In genomic region chr6:134594881-134595280, GRCh38 we compare ENCODE assay signal across 19 cellular contexts.
DNase-seq lines count a peak whose midpoint lies in the region; ATAC-seq and TF ChIP-seq lines count a peak whose summit lies in the region.
"Had no signal": no experiment of that assay in that cellular context is flagged by ENCODE, and none has a peak within 500 bp of the region (broad histone marks: within the 10 kb centered on the region; RNA-seq: fewer than 3 reads in every experiment).

No MANE protein-coding gene starts in this region.

- WGBS in mammary epithelial cell (ENCODE audit: low coverage, missing lambda C conversion rate): 100% methylated on average over 1 of the region's 1 CpG
- WGBS in IMR-90 (ENCODE audit: extremely low coverage in 2 of 2, insufficient read length in 1 of 2), 2 experiments: no CpG with 5 or more reads among the region's 1 CpG

- dilution Hi-C loops in mammary epithelial cell (cut with HindIII; ENCODE audit: low sequenced_read_pairs): no loop called here
- dilution Hi-C loops in IMR-90 (cut with HindIII; ENCODE audit: low sequenced_read_pairs, unreplicated experiment): no loop called here

- DNase-seq in MCF 10A (ENCODE audit: unreplicated experiment) (no peak), mammary epithelial cell (no peak), IMR-90 (no peak), substantia nigra (lab: John Stamatoyannopoulos, UW) (no peak), cerebellar cortex (ENCODE audit: low spot score) (no peak)
- DNase-seq in activated T-helper 2 cell treated with anti-CD3 and anti-CD28 coated beads, Interferon-gamma antibody, Interleukin-2, Interleukin-4, amounts not matched to agents 10 μg/mL and 5 μg/mL and 100 μg/mL, durations not matched to agents 14 hours and 24 hours and 36 hours (ENCODE audit: low spot score): no peak
- DNase-seq: BE2C; C1 segment of cervical spinal cord; Caco-2; CD4-positive, alpha-beta T cell; DMS153; DMS79; GDM1; GOT3; H7; HFFc6 had no signal

- H3K9me3 Mint-ChIP-seq in MCF 10A (ENCODE audit: unreplicated experiment): no peaks in the 10 kb centered on the region
- no peaks in the 10 kb centered on the region for H3K9me3 Mint-ChIP-seq in dendritic cell treated with granulocyte-macrophage colony-stimulating factor and Interleukin-4, amounts not matched to agents 40 ng/mL and 50 ng/mL, for 4 days
- H3K9me3 Mint-ChIP-seq in activated T-helper 2 cell treated with anti-CD3 and anti-CD28 coated beads, Interferon-gamma antibody, Interleukin-2, Interleukin-4, amounts not matched to agents 10 μg/mL and 5 μg/mL and 100 μg/mL, durations not matched to agents 14 hours and 24 hours and 36 hours: no peaks in the 10 kb centered on the region
- H3K9me3 Mint-ChIP-seq: CD4-positive, alpha-beta T cell; HFFc6 had no signal

- H4K8ac ChIP-seq in IMR-90 (ENCODE audit: low read depth in 2 of 2, low read length in 2 of 2): no peak overlapping the region

- no peak overlapping the region for H2AK9ac ChIP-seq in IMR-90 (replicated peaks; ENCODE audit: low read depth, low read length, poor library complexity)

- POLR2A ChIA-PET in MCF 10A (lab: Yijun Ruan, JAX): interaction anchor here (9.1 kb wide), 1 partner anchor 26 kb away, joined by 180 read pairs; no protein-coding TSS in a partner anchor
- POLR2A ChIA-PET in IMR-90 (lab: Charles Lee; ENCODE audit: unreplicated experiment): no interaction called here

- peak overlapping the region; percentile 72; the same call in 1 of the 2 replicates for H2AK5ac ChIP-seq in IMR-90 (ENCODE audit: low read depth, low read length)

- H2AFZ ChIP-seq in mammary epithelial cell (ENCODE audit: low read depth, low read length): no peak overlapping the region
- no peak overlapping the region for H2AFZ ChIP-seq in IMR-90 (replicated peaks; ENCODE audit: low read length, poor library complexity)

- no peak overlapping the region for H3K23ac ChIP-seq in IMR-90 (ENCODE audit: low read depth, low read length)

- peaks cover 4% of the 10 kb centered on the region for H3K9me1 ChIP-seq in IMR-90 (ENCODE audit: insufficient read depth, low read length)

- H4K20me1 ChIP-seq in mammary epithelial cell (ENCODE audit: insufficient read depth, low read length) (no peaks in the 10 kb centered on the region), IMR-90 (ENCODE audit: insufficient read depth, low read length) (no peaks in the 10 kb centered on the region)

- H3K4me1 ChIP-seq in mammary epithelial cell (ENCODE audit: insufficient read depth, low read length): peaks cover 21% of the 10 kb centered on the region
- peaks cover 6% of the 10 kb centered on the region; the same call in 1 of the 2 replicates for H3K4me1 ChIP-seq in IMR-90 (ENCODE audit: control insufficient read depth, insufficient read depth, low read length)
- H3K4me1 ChIP-seq: BE2C, Caco-2 had no signal

- H3K14ac ChIP-seq in IMR-90 (replicated peaks; ENCODE audit: low read depth, low read length): no peak overlapping the region; the same call in none of the 2 replicates

- H3K36me3 ChIP-seq in mammary epithelial cell (ENCODE audit: insufficient read depth, low read length) (no peaks in the 10 kb centered on the region), IMR-90 (ENCODE audit: control insufficient read depth, insufficient read depth, low read length) (no peaks in the 10 kb centered on the region)
- H3K36me3 ChIP-seq: BE2C had no signal

- H3K4ac ChIP-seq in IMR-90 (ENCODE audit: low read depth, low read length): no peak overlapping the region

- ATAC-seq in IMR-90 (ENCODE audit: low read depth): no peak
- ATAC-seq: HCT116 had no signal

- no TSS peak for BruUV-seq in MCF 10A (replicated peaks; lab: Mats Ljungman, UMichigan)
- no TSS peak for BruUV-seq in mammary epithelial cell (replicated peaks; lab: Mats Ljungman, UMichigan)
- BruUV-seq in IMR-90 (replicated peaks; lab: Mats Ljungman, UMichigan): no TSS peak

- in situ Hi-C loops in mammary epithelial cell (cut with MboI; ENCODE audit: low sequenced_read_pairs in 2 of 2) (no loop called here), IMR-90 (cut with MboI; ENCODE audit: low sequenced_read_pairs) (no loop called here)

- TF ChIP-seq CTCF in MCF 10A (IDR thresholded peaks at IDR 0.05; ENCODE audit: unreplicated experiment) (no peak), mammary epithelial cell (conservative IDR thresholded peaks at IDR 0.05 in 1 of 2, IDR thresholded peaks at IDR 0.05 in 1 of 2; ENCODE audit: extremely low read depth in 1 of 2, insufficient read depth in 1 of 2, low read depth in 1 of 2, low read length in 2 of 2) (no peak), IMR-90 (conservative IDR thresholded peaks at IDR 0.05; ENCODE audit: low read depth, low read length) (no peak)

- no peak overlapping the region for H3K4me3 Mint-ChIP-seq in MCF 10A (ENCODE audit: unreplicated experiment)
- no peak overlapping the region for H3K4me3 Mint-ChIP-seq in dendritic cell treated with granulocyte-macrophage colony-stimulating factor and Interleukin-4, amounts not matched to agents 40 ng/mL and 50 ng/mL, for 4 days
- no peak overlapping the region for H3K4me3 Mint-ChIP-seq in activated T-helper 2 cell treated with anti-CD3 and anti-CD28 coated beads, Interferon-gamma antibody, Interleukin-2, Interleukin-4, amounts not matched to agents 10 μg/mL and 5 μg/mL and 100 μg/mL, durations not matched to agents 14 hours and 24 hours and 36 hours (ENCODE audit: low read depth)
- H3K4me3 Mint-ChIP-seq: CD4-positive, alpha-beta T cell; HFFc6 had no signal

- intact Hi-C loops in MCF 10A (cut with micrococcal nuclease): no loop called here
- intact Hi-C loops in mammary epithelial cell (cut with micrococcal nuclease): no loop called here
- intact Hi-C loops in IMR-90 (cut with micrococcal nuclease): no loop called here
- intact Hi-C loops in dendritic cell treated with granulocyte-macrophage colony-stimulating factor and Interleukin-4, amounts not matched to agents 40 ng/mL and 50 ng/mL, for 4 days (cut with micrococcal nuclease): no loop called here
- intact Hi-C loops in activated T-helper 2 cell treated with anti-CD3 and anti-CD28 coated beads, Interferon-gamma antibody, Interleukin-2, Interleukin-4, amounts not matched to agents 10 μg/mL and 5 μg/mL and 100 μg/mL, durations not matched to agents 14 hours and 24 hours and 36 hours (cut with micrococcal nuclease): no loop called here

- H3K9me3 ChIP-seq in mammary epithelial cell (replicated peaks; ENCODE audit: insufficient read depth, low read length) (no peaks in the 10 kb centered on the region), IMR-90 (ENCODE audit: control insufficient read depth, insufficient read depth, low read length) (no peaks in the 10 kb centered on the region)
- H3K9me3 ChIP-seq: BE2C, Caco-2 had no signal

- no peaks in the 10 kb centered on the region for H3K79me2 ChIP-seq in mammary epithelial cell (ENCODE audit: insufficient read depth, low read length)

- H4K91ac ChIP-seq in IMR-90 (ENCODE audit: insufficient read depth, low read depth, low read length): no peak overlapping the region; the same call in 1 of the 2 replicates

- no peak overlapping the region for H3K27ac ChIP-seq in mammary epithelial cell (ENCODE audit: insufficient read depth, low read depth, low read length)
- no peak overlapping the region for H3K27ac ChIP-seq in IMR-90 (ENCODE audit: insufficient read depth, low read length)
- H3K27ac ChIP-seq in substantia nigra (ENCODE audit: low read depth, low read length, poor library complexity, severe bottlenecking): peak overlapping the region; percentile 63
- H3K27ac ChIP-seq: HL-60 had no signal

- peak overlapping the region; percentile 71; the same call in 2 of the 3 replicates for H2BK15ac ChIP-seq in IMR-90 (ENCODE audit: low read depth, low read length)

- no peak overlapping the region for H3K18ac ChIP-seq in IMR-90 (ENCODE audit: low read depth, low read length)

- H3K27ac Mint-ChIP-seq in MCF 10A (ENCODE audit: low read depth, unreplicated experiment): peak overlapping the region; percentile 72
- peak overlapping the region; percentile 29 for H3K27ac Mint-ChIP-seq in dendritic cell treated with granulocyte-macrophage colony-stimulating factor and Interleukin-4, amounts not matched to agents 40 ng/mL and 50 ng/mL, for 4 days
- H3K27ac Mint-ChIP-seq in activated T-helper 2 cell treated with anti-CD3 and anti-CD28 coated beads, Interferon-gamma antibody, Interleukin-2, Interleukin-4, amounts not matched to agents 10 μg/mL and 5 μg/mL and 100 μg/mL, durations not matched to agents 14 hours and 24 hours and 36 hours: no peak overlapping the region
- H3K27ac Mint-ChIP-seq: CD4-positive, alpha-beta T cell; HFFc6 had no signal

- H2BK120ac ChIP-seq in IMR-90 (ENCODE audit: low read depth, low read length): no peak overlapping the region

- H2BK5ac ChIP-seq in IMR-90 (ENCODE audit: low read depth, low read length, poor library complexity, severe bottlenecking): no peak overlapping the region

- H3K4me1 Mint-ChIP-seq in MCF 10A (ENCODE audit: insufficient read depth, unreplicated experiment): peaks cover 31% of the 10 kb centered on the region
- peaks cover 8% of the 10 kb centered on the region for H3K4me1 Mint-ChIP-seq in dendritic cell treated with granulocyte-macrophage colony-stimulating factor and Interleukin-4, amounts not matched to agents 40 ng/mL and 50 ng/mL, for 4 days (ENCODE audit: low read depth)
- no peaks in the 10 kb centered on the region for H3K4me1 Mint-ChIP-seq in activated T-helper 2 cell treated with anti-CD3 and anti-CD28 coated beads, Interferon-gamma antibody, Interleukin-2, Interleukin-4, amounts not matched to agents 10 μg/mL and 5 μg/mL and 100 μg/mL, durations not matched to agents 14 hours and 24 hours and 36 hours (ENCODE audit: low read depth)

- no peak overlapping the region for H4K5ac ChIP-seq in IMR-90 (ENCODE audit: low read depth, low read length)

- CTCF ChIA-PET in MCF 10A (lab: Yijun Ruan, JAX): no interaction called here
- CTCF ChIA-PET in mammary epithelial cell (lab: Charles Lee; ENCODE audit: low non-redundant PET): no interaction called here
- CTCF ChIA-PET in IMR-90 (lab: Yijun Ruan, JAX): no interaction called here

- no peak overlapping the region for H3K4me3 ChIP-seq in mammary epithelial cell (replicated peaks in 1 of 3; ENCODE audit: insufficient read depth in 1 of 3, low read depth in 2 of 3, low read length in 3 of 3)
- H3K4me3 ChIP-seq in IMR-90 (ENCODE audit: insufficient read depth, low read depth, low read length): no peak overlapping the region

- H2BK20ac ChIP-seq in IMR-90 (ENCODE audit: low read depth, low read length): no peak overlapping the region

- H3K4me2 ChIP-seq in mammary epithelial cell (ENCODE audit: insufficient read depth, low read depth, low read length) (no peak overlapping the region), IMR-90 (ENCODE audit: low read depth, low read length) (no peak overlapping the region)

- H3K27me3 Mint-ChIP-seq in MCF 10A (ENCODE audit: insufficient read depth, unreplicated experiment): no peaks in the 10 kb centered on the region
- H3K27me3 Mint-ChIP-seq in dendritic cell treated with granulocyte-macrophage colony-stimulating factor and Interleukin-4, amounts not matched to agents 40 ng/mL and 50 ng/mL, for 4 days: peaks cover 1% of the 10 kb centered on the region
- no peaks in the 10 kb centered on the region for H3K27me3 Mint-ChIP-seq in activated T-helper 2 cell treated with anti-CD3 and anti-CD28 coated beads, Interferon-gamma antibody, Interleukin-2, Interleukin-4, amounts not matched to agents 10 μg/mL and 5 μg/mL and 100 μg/mL, durations not matched to agents 14 hours and 24 hours and 36 hours (ENCODE audit: low read depth)
- H3K27me3 Mint-ChIP-seq: CD4-positive, alpha-beta T cell had no signal

- H3K36me3 Mint-ChIP-seq in MCF 10A (ENCODE audit: insufficient read depth, unreplicated experiment): peaks cover 8% of the 10 kb centered on the region
- H3K36me3 Mint-ChIP-seq in dendritic cell treated with granulocyte-macrophage colony-stimulating factor and Interleukin-4, amounts not matched to agents 40 ng/mL and 50 ng/mL, for 4 days (ENCODE audit: low read depth): no peaks in the 10 kb centered on the region
- no peaks in the 10 kb centered on the region for H3K36me3 Mint-ChIP-seq in activated T-helper 2 cell treated with anti-CD3 and anti-CD28 coated beads, Interferon-gamma antibody, Interleukin-2, Interleukin-4, amounts not matched to agents 10 μg/mL and 5 μg/mL and 100 μg/mL, durations not matched to agents 14 hours and 24 hours and 36 hours (ENCODE audit: low read depth)

- no peak for TF ChIP-seq RAD21 in IMR-90 (IDR thresholded peaks at IDR 0.05; ENCODE audit: low read length)

- H3K79me1 ChIP-seq in IMR-90 (ENCODE audit: low read depth in 1 of 2, low read length in 2 of 2): no peaks in the 10 kb centered on the region

- TF ChIP-seq POLR2A in IMR-90 (IDR thresholded peaks at IDR 0.05; ENCODE audit: low read depth, low read length): no peak

- H3K56ac ChIP-seq in IMR-90 (ENCODE audit: extremely low read depth, insufficient read depth, low read length): no peak overlapping the region

- H3K27me3 ChIP-seq in mammary epithelial cell (ENCODE audit: insufficient read depth, low read length): no peaks in the 10 kb centered on the region
- H3K27me3 ChIP-seq in IMR-90 (ENCODE audit: control insufficient read depth, insufficient read depth, low read length): no peaks in the 10 kb centered on the region
- H3K27me3 ChIP-seq: BE2C had no signal

- H3K9ac ChIP-seq in mammary epithelial cell (ENCODE audit: insufficient read depth, low read length) (no peak overlapping the region), IMR-90 (ENCODE audit: low read depth, low read length) (no peak overlapping the region)
